Comparison of ENCODE assay signal across 1 cellular context in the genomic region with DNA sequence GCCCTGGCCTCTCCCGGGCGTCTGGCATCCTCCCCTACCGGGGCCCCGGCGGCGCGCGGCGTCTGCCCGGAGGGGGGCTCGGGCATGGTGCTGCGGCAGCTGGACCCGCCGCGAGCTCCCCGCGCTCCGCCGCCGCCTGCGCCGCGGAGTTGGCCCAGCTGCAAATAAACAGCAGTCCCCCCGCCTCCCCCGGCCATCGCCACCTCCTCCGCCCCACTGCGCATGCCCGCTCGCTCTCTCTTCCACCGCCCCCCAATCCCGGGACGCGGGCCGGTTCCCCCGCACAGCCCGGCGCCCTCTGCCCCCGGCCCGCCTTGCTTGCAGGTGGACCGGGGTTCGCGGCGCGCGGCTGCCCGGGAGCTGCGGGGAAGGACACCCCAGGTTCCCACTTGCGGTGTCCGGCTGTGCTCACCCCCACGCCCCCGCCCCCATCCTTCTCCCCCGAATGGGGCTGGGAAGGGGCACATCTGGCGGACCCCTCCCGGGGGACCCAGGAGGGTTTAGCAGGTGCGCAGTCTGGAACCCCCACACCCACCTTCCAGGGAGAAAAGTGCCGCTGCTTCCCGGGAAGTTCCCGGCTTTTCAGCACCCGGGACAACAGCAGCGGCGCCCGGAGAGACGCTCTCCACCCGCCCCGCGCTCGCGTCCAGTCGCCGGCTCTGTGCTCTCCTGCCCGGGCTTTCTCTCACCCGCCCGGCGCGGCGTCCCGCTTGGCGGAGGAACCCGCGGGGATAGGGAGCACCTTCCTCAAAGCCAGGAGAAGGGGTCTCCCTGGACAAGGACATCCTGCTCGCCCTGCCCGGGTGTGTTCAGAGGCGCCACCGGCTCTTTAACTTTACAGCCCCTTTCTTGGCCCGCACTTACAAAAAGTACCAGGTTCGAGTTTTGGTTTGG.
TF ChIP-seq lines count a peak whose summit lies in the region.

Gene TMTC1 (minus strand): TSS at position 170 of the 894 bp plus-strand sequence. CDS start 191 bp downstream, outside the sequence.

TF ChIP-seq in HepG2, 621 proteins besides CTCF, POLR2A, EP300 and RAD21 (continued from another document):
- TF ChIP-seq REST (IDR thresholded peaks at IDR 0.05; ENCODE audit: borderline replicate concordance in 1 of 2, low read depth in 1 of 2, low read length in 2 of 2) (peak; percentile 26 to 85), KLF9 (CRISPR knock-in tag; IDR thresholded peaks at IDR 0.05; ENCODE audit: low read depth) (no peak), EEA1 (CRISPR knock-in tag; IDR thresholded peaks at IDR 0.05; ENCODE audit: borderline replicate concordance) (no peak), HNRNPK (IDR thresholded peaks at IDR 0.05; ENCODE audit: low read depth, low read length, poor library complexity, severe bottlenecking) (peak; percentile 54), EZH2 (conservative IDR thresholded peaks at IDR 0.05; ENCODE audit: low read depth, low read length) (0 out of 2 replicates have a peak, but pooled peaks have one; percentile 67), GABPB1 (CRISPR knock-in tag; IDR thresholded peaks at IDR 0.05) (0 out of 2 replicates have a peak, but pooled peaks have one; percentile 28), HNRNPLL (IDR thresholded peaks at IDR 0.05; ENCODE audit: low read depth, low read length, poor library complexity, severe bottlenecking) (peak; percentile 24), ZNF207 (IDR thresholded peaks at IDR 0.05; ENCODE audit: borderline replicate concordance) (no peak), ZNF263 (CRISPR knock-in tag; IDR thresholded peaks at IDR 0.05) (peak; percentile 33; the same call in 1 of the 2 replicates), TOE1 (CRISPR knock-in tag; IDR thresholded peaks at IDR 0.05) (no peak), ZNF407 (CRISPR knock-in tag; IDR thresholded peaks at IDR 0.05; ENCODE audit: not compliant biosample characterization) (no peak), ZMYM3 (CRISPR knock-in tag; IDR thresholded peaks at IDR 0.05) (no peak), MIER2 (CRISPR knock-in tag; IDR thresholded peaks at IDR 0.05) (peak; percentile 19; the same call in 1 of the 2 replicates), HOXA3 (CRISPR knock-in tag; IDR thresholded peaks at IDR 0.05) (no peak), YEATS2 (CRISPR knock-in tag; IDR thresholded peaks at IDR 0.05; ENCODE audit: borderline replicate concordance) (no peak)
- TF ChIP-seq, protein P1, sequence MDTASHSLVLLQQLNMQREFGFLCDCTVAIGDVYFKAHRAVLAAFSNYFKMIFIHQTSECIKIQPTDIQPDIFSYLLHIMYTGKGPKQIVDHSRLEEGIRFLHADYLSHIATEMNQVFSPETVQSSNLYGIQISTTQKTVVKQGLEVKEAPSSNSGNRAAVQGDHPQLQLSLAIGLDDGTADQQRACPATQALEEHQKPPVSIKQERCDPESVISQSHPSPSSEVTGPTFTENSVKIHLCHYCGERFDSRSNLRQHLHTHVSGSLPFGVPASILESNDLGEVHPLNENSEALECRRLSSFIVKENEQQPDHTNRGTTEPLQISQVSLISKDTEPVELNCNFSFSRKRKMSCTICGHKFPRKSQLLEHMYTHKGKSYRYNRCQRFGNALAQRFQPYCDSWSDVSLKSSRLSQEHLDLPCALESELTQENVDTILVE (CRISPR knock-in tag; IDR thresholded peaks at IDR 0.05), result no peak
- TF ChIP-seq, protein P2, sequence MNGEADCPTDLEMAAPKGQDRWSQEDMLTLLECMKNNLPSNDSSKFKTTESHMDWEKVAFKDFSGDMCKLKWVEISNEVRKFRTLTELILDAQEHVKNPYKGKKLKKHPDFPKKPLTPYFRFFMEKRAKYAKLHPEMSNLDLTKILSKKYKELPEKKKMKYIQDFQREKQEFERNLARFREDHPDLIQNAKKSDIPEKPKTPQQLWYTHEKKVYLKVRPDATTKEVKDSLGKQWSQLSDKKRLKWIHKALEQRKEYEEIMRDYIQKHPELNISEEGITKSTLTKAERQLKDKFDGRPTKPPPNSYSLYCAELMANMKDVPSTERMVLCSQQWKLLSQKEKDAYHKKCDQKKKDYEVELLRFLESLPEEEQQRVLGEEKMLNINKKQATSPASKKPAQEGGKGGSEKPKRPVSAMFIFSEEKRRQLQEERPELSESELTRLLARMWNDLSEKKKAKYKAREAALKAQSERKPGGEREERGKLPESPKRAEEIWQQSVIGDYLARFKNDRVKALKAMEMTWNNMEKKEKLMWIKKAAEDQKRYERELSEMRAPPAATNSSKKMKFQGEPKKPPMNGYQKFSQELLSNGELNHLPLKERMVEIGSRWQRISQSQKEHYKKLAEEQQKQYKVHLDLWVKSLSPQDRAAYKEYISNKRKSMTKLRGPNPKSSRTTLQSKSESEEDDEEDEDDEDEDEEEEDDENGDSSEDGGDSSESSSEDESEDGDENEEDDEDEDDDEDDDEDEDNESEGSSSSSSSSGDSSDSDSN (CRISPR knock-in tag; IDR thresholded peaks at IDR 0.05), result peak; percentile 87
- TF ChIP-seq, protein P3, sequence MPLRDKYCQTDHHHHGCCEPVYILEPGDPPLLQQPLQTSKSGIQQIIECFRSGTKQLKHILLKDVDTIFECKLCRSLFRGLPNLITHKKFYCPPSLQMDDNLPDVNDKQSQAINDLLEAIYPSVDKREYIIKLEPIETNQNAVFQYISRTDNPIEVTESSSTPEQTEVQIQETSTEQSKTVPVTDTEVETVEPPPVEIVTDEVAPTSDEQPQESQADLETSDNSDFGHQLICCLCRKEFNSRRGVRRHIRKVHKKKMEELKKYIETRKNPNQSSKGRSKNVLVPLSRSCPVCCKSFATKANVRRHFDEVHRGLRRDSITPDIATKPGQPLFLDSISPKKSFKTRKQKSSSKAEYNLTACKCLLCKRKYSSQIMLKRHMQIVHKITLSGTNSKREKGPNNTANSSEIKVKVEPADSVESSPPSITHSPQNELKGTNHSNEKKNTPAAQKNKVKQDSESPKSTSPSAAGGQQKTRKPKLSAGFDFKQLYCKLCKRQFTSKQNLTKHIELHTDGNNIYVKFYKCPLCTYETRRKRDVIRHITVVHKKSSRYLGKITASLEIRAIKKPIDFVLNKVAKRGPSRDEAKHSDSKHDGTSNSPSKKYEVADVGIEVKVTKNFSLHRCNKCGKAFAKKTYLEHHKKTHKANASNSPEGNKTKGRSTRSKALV (CRISPR knock-in tag; IDR thresholded peaks at IDR 0.05), result peak; percentile 51; the same call in 1 of the 2 replicates
- TF ChIP-seq, protein P4, sequence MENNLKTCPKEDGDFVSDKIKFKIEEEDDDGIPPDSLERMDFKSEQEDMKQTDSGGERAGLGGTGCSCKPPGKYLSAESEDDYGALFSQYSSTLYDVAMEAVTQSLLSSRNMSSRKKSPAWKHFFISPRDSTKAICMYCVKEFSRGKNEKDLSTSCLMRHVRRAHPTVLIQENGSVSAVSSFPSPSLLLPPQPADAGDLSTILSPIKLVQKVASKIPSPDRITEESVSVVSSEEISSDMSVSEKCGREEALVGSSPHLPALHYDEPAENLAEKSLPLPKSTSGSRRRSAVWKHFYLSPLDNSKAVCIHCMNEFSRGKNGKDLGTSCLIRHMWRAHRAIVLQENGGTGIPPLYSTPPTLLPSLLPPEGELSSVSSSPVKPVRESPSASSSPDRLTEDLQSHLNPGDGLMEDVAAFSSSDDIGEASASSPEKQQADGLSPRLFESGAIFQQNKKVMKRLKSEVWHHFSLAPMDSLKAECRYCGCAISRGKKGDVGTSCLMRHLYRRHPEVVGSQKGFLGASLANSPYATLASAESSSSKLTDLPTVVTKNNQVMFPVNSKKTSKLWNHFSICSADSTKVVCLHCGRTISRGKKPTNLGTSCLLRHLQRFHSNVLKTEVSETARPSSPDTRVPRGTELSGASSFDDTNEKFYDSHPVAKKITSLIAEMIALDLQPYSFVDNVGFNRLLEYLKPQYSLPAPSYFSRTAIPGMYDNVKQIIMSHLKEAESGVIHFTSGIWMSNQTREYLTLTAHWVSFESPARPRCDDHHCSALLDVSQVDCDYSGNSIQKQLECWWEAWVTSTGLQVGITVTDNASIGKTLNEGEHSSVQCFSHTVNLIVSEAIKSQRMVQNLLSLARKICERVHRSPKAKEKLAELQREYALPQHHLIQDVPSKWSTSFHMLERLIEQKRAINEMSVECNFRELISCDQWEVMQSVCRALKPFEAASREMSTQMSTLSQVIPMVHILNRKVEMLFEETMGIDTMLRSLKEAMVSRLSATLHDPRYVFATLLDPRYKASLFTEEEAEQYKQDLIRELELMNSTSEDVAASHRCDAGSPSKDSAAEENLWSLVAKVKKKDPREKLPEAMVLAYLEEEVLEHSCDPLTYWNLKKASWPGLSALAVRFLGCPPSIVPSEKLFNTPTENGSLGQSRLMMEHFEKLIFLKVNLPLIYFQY (CRISPR knock-in tag; IDR thresholded peaks at IDR 0.05; ENCODE audit: borderline replicate concordance), result no peak
